8 cellular contexts compared by ENCODE assay signal in genomic region chr3:104628185-104628789, GRCh38.
DNase-seq lines count a peak whose midpoint lies in the region; ATAC-seq and TF ChIP-seq lines count a peak whose summit lies in the region.

No MANE protein-coding gene starts in this region.

- H3K36me3 ChIP-seq in BE2C, result no peaks in the 10 kb centered on the region

- no peaks in the 10 kb centered on the region for H3K4me1 ChIP-seq in BE2C

- DNase-seq in BE2C (peak; percentile 10), HT1080 (ENCODE audit: low read depth) (peak; percentile 72), SK-N-DZ (ENCODE audit: low spot score) (peak; percentile 41), foreskin fibroblast (peak; percentile 39 to 74), superior temporal gyrus (ENCODE audit: extremely low spot score) (peak; percentile 62), midbrain (lab: John Stamatoyannopoulos, UW) (no peak)
- no peak for DNase-seq in stimulated activated CD4-positive, alpha-beta T cell treated with anti-CD3 and anti-CD28 coated beads, Interleukin-2, amount 100 ng/mL, for 48 hours

- peak; percentile 85 for ATAC-seq in GM19035 (IDR thresholded peaks at IDR 0.05; ENCODE audit: unreplicated experiment)

- no peaks in the 10 kb centered on the region for H3K27me3 ChIP-seq in BE2C

- H3K4me3 ChIP-seq in BE2C (ENCODE audit: low read depth, low read length) (no peak overlapping the region), foreskin fibroblast (ENCODE audit: low read depth in 1 of 2, low read length in 2 of 2) (no peak overlapping the region)

- H3K9me3 ChIP-seq in BE2C, result no peaks in the 10 kb centered on the region

- TF ChIP-seq CTCF in BE2C (IDR thresholded peaks at IDR 0.05; ENCODE audit: low read depth, low read length), result peak; percentile 81
- TF ChIP-seq CTCF in foreskin fibroblast (IDR thresholded peaks at IDR 0.05; ENCODE audit: low read depth, low read length), result peak; percentile 69

Comparison
In these comparisons a context has a peak if more than half of its experiments do, and no peak if none do; other contexts are left out.
1. DNase-seq: peak in BE2C (single experiment), HT1080 (single experiment), SK-N-DZ (single experiment), foreskin fibroblast (2 of 2) and superior temporal gyrus (single experiment); none in midbrain (single experiment) and stimulated activated CD4-positive, alpha-beta T cell treated with anti-CD3 and anti-CD28 coated beads, Interleukin-2, amount 100 ng/mL, for 48 hours (0 of 2).